Comparison of ENCODE assay signal across 32 cellular contexts in genomic region chr1:232250410-232250809, GRCh38.
"Had no signal": no experiment of that assay in that cellular context is flagged by ENCODE, and none has a peak within 500 bp of the region (broad histone marks: within the 10 kb centered on the region; RNA-seq: fewer than 3 reads in every experiment).

No MANE protein-coding gene starts in this region.

- H3K9me3 ChIP-seq: ovary, psoas muscle, right lobe of liver, sigmoid colon, spleen, suprapubic skin, testis, tibial artery, transverse colon, upper lobe of right lung, uterus had no signal

- H3K27ac ChIP-seq: ovary, parathyroid adenoma, psoas muscle, right lobe of liver, sigmoid colon, spleen, suprapubic skin, testis, tibial artery, transverse colon, upper lobe of right lung, uterus had no signal

- H3K27me3 ChIP-seq: ovary, right lobe of liver, sigmoid colon, suprapubic skin, testis, tibial artery, transverse colon, upper lobe of right lung, uterus had no signal

- ATAC-seq: naive thymus-derived CD8-positive, alpha-beta T cell; natural killer cell treated with Interleukin-12 subunit alpha and Interleukin-12 subunit beta and Interleukin-15 and Interleukin-18, amount 100 ng/mL, for 72 hours; psoas muscle; right cardiac atrium; right lobe of liver; stimulated activated memory B cell treated with anti-CD40 and anti-IgM and Interleukin-4, amounts not matched to agents 10 μg/mL and 1 μg/mL and 100 μg/mL, for 72 hours; stimulated activated naive CD8-positive, alpha-beta T cell treated with anti-CD3 and anti-CD28 coated beads, Interleukin-15, amount 100 ng/mL, for 72 hours; stimulated activated naive CD8-positive, alpha-beta T cell treated with anti-CD3 and anti-CD28 coated beads, Interleukin-15, Interleukin-2, amounts not matched to agents 100 U/mL and 50 U/mL, for 24 hours; upper lobe of right lung had no signal

- H3K4me1 ChIP-seq: parathyroid adenoma, psoas muscle, right lobe of liver, spleen, suprapubic skin, testis, tibial artery, upper lobe of right lung, uterus had no signal

- H3K4me1 Mint-ChIP-seq: stimulated activated memory B cell treated with anti-CD40 and anti-IgM and Interleukin-4, amounts not matched to agents 10 μg/mL and 1 μg/mL and 100 μg/mL, for 72 hours had no signal

- H3K79me2 ChIP-seq: parathyroid adenoma had no signal

- H3K27ac Mint-ChIP-seq: natural killer cell treated with Interleukin-12 subunit alpha and Interleukin-12 subunit beta and Interleukin-15 and Interleukin-18, amount 100 ng/mL, for 72 hours; nephron progenitor cell; progenitor cell of endocrine pancreas; stimulated activated memory B cell treated with anti-CD40 and anti-IgM and Interleukin-4, amounts not matched to agents 10 μg/mL and 1 μg/mL and 100 μg/mL, for 72 hours; stimulated activated naive CD8-positive, alpha-beta T cell treated with anti-CD3 and anti-CD28 coated beads, Interleukin-15, amount 100 ng/mL, for 72 hours; type B pancreatic cell had no signal

- H3K27me3 Mint-ChIP-seq: stimulated activated memory B cell treated with anti-CD40 and anti-IgM and Interleukin-4, amounts not matched to agents 10 μg/mL and 1 μg/mL and 100 μg/mL, for 72 hours had no signal

- H2AFZ ChIP-seq: parathyroid adenoma had no signal

- H3K9ac ChIP-seq: parathyroid adenoma had no signal

- H3K9me3 Mint-ChIP-seq: naive thymus-derived CD8-positive, alpha-beta T cell; natural killer cell treated with Interleukin-12 subunit alpha and Interleukin-12 subunit beta and Interleukin-15 and Interleukin-18, amount 100 ng/mL, for 72 hours; neural crest cell; stimulated activated memory B cell treated with anti-CD40 and anti-IgM and Interleukin-4, amounts not matched to agents 10 μg/mL and 1 μg/mL and 100 μg/mL, for 72 hours; stimulated activated naive CD8-positive, alpha-beta T cell treated with anti-CD3 and anti-CD28 coated beads, Interleukin-15, amount 100 ng/mL, for 72 hours; type B pancreatic cell had no signal

- DNase-seq: naive thymus-derived CD8-positive, alpha-beta T cell; nephron progenitor cell; occipital lobe; ovary; posterior cingulate gyrus; psoas muscle; right cardiac atrium; right lobe of liver; sigmoid colon; small intestine; spleen; stimulated activated CD4-positive, alpha-beta T cell treated with anti-CD3 and anti-CD28 coated beads, Interleukin-12 subunit alpha, Interleukin-12 subunit beta, amount 100 ng/mL, for 4 hours; stimulated activated CD4-positive, alpha-beta T cell treated with anti-CD3 and anti-CD28 coated beads, Interleukin-1b, Interleukin-23, amount 100 ng/mL, for 48 hours; stimulated activated CD4-positive, alpha-beta T cell treated with anti-CD3 and anti-CD28 coated beads, Interleukin-4, amount 100 ng/mL, for 1 hour; stimulated activated CD4-positive, alpha-beta T cell treated with anti-CD3 and anti-CD28 coated beads, Interleukin-4, amount 100 ng/mL, for 4 hours; stimulated activated CD8-positive, alpha-beta memory T cell treated with anti-CD3 and anti-CD28 coated beads, Interleukin-4, amount 100 ng/mL, for 48 hours; stimulated activated naive CD4-positive, alpha-beta T cell; stimulated activated naive CD8-positive, alpha-beta T cell treated with anti-CD3 and anti-CD28 coated beads, Interleukin-15, amount 100 ng/mL, for 72 hours; stimulated activated naive CD8-positive, alpha-beta T cell treated with anti-CD3 and anti-CD28 coated beads, Interleukin-15, Interleukin-2, amounts not matched to agents 100 U/mL and 50 U/mL, for 24 hours; substantia nigra; testis; tibial artery; transverse colon; upper lobe of right lung; uterus had no signal

- H3K4me3 ChIP-seq: ovary, psoas muscle, right lobe of liver, sigmoid colon, spleen, suprapubic skin, testis, tibial artery, transverse colon, upper lobe of right lung, uterus had no signal

- H3K4me3 Mint-ChIP-seq: naive thymus-derived CD8-positive, alpha-beta T cell; natural killer cell treated with Interleukin-12 subunit alpha and Interleukin-12 subunit beta and Interleukin-15 and Interleukin-18, amount 100 ng/mL, for 72 hours; neural crest cell; stimulated activated memory B cell treated with anti-CD40 and anti-IgM and Interleukin-4, amounts not matched to agents 10 μg/mL and 1 μg/mL and 100 μg/mL, for 72 hours; stimulated activated naive CD8-positive, alpha-beta T cell treated with anti-CD3 and anti-CD28 coated beads, Interleukin-15, amount 100 ng/mL, for 72 hours; type B pancreatic cell had no signal

- H3K36me3 ChIP-seq: ovary, right lobe of liver, sigmoid colon, spleen, suprapubic skin, tibial artery, transverse colon, upper lobe of right lung, uterus had no signal

- H3K36me3 Mint-ChIP-seq: natural killer cell treated with Interleukin-12 subunit alpha and Interleukin-12 subunit beta and Interleukin-15 and Interleukin-18, amount 100 ng/mL, for 72 hours; stimulated activated memory B cell treated with anti-CD40 and anti-IgM and Interleukin-4, amounts not matched to agents 10 μg/mL and 1 μg/mL and 100 μg/mL, for 72 hours; type B pancreatic cell had no signal
